1 cellular context compared by ENCODE assay signal in the genomic region with DNA sequence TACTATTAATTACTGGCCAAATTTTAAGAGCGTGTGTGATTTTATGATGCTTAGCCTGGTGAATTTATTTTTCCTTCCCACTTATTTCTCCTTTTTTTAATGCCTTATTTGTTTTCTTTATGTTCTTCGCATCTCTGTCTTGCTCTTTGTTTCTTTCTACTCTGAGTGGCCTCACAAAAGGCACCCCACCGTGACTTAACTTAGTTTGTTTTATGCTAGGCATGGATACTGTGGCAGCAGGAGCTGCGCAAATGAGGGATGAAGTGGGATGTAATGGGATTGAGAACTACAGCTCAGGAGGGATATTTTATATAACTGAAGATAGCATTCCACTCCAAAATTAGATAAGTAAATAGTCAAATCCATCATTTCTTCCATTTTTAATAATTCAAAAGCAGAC.
TF ChIP-seq lines count a peak whose summit lies in the region.

No MANE protein-coding gene starts in this region.

TF ChIP-seq in WTC11, 78 proteins besides CTCF, POLR2A, EP300 and RAD21 (continued from another document):
- no peak for TF ChIP-seq ZNF532 (CRISPR knock-in tag; IDR thresholded peaks at IDR 0.05; ENCODE audit: borderline replicate concordance)
- no peak for TF ChIP-seq SMAD3 (CRISPR knock-in tag; IDR thresholded peaks at IDR 0.05; ENCODE audit: borderline replicate concordance)
- no peak for TF ChIP-seq NFYB (CRISPR knock-in tag; conservative IDR thresholded peaks at IDR 0.05; ENCODE audit: low read depth)
